Comparison of ENCODE assay signal across 8 cellular contexts in the genomic region with DNA sequence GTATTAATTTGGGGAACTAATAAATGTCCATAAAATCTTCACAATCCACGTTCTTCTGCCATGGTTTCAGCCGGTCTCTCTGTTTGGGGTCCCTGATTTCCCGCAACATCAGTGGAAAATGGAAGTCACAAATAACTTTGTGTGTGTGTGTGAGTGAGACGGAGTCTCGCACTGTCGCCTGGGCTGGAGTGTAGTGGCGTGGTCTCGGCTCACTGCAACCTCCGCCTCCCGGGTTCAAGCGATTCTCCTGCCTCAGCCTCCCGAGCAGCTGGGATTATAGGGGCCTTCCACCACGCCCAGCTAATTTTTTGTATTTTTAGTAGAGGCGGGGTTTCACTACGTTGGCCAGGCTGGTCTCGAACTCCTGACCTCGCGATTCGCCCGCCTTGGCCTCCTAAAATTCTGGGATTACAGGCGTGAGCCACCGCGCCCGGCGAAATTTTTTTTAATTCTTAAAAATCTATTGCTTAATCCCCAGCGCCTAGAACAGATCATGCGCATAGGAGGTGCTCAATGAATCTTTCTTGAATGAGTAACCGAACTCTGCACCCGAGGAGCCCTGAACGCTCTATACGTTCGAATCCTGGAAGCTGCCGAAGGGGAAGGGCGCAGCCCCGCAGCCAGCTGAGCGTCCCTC. TPM values are rescaled to one million over a fixed set of nuclear protein-coding genes. Genes with fewer than 3 reads are reported as not detected.
DNase-seq lines count a peak whose midpoint lies in the region; ATAC-seq and TF ChIP-seq lines count a peak whose summit lies in the region.
"Not testable (repeated sequence)": the region's sequence is repeated elsewhere in the genome, so short reads cannot be mapped to it uniquely, and the experiment has no call there.

No MANE protein-coding gene starts in this region.

- peaks cover 0 to 33% (median 1%) of the 10 kb centered on the region in 3 donors for H3K36me3 Mint-ChIP-seq in naive thymus-derived CD8-positive, alpha-beta T cell

- not testable (repeated sequence) for TF ChIP-seq CTCF in IMR-90 (conservative IDR thresholded peaks at IDR 0.05; ENCODE audit: low read depth, low read length)

- peak overlapping the region; percentile 91; the same call in 1 of the 2 replicates for H3K23ac ChIP-seq in IMR-90 (ENCODE audit: low read depth, low read length)

- intact Hi-C loops in IMR-90 (cut with micrococcal nuclease) = loop anchor here (1.0 to 5.0 kb wide), 2 partner anchors 11 to 84 kb away; no protein-coding TSS in a partner anchor

- BruUV-seq in IMR-90 (replicated peaks; lab: Mats Ljungman, UMichigan) = not testable (repeated sequence)

- not testable (repeated sequence) for H4K20me1 ChIP-seq in IMR-90 (ENCODE audit: insufficient read depth, low read length)

- H3K27ac Mint-ChIP-seq in naive thymus-derived CD8-positive, alpha-beta T cell = peak overlapping the region; percentile 91 to 98 (median 97)

- POLR2A ChIA-PET in IMR-90 (lab: Charles Lee; ENCODE audit: unreplicated experiment) = not testable (repeated sequence)
- POLR2A ChIA-PET in naive thymus-derived CD8-positive, alpha-beta T cell (lab: Charles Lee) = interaction anchor here (0.8 to 4.7 kb wide), 11 partner anchors 10 to 224 kb away, joined by 3 to 68 read pairs (median 3); a partner anchor contains a TSS

- H3K79me1 ChIP-seq in IMR-90 (ENCODE audit: low read depth in 1 of 2, low read length in 2 of 2) = peaks cover 26 to 59% of the 10 kb centered on the region in 2 experiments

- not testable (repeated sequence) for H2BK120ac ChIP-seq in IMR-90 (ENCODE audit: low read depth, low read length)

- H3K9me3 ChIP-seq in IMR-90 (ENCODE audit: control insufficient read depth, insufficient read depth, low read length) = not testable (repeated sequence)

- peak overlapping the region; percentile 94 to 99 (median 96) for H3K4me3 Mint-ChIP-seq in naive thymus-derived CD8-positive, alpha-beta T cell

- H2BK5ac ChIP-seq in IMR-90 (ENCODE audit: low read depth, low read length, poor library complexity, severe bottlenecking) = peak overlapping the region; percentile 92

- H3K4me1 Mint-ChIP-seq in naive thymus-derived CD8-positive, alpha-beta T cell = peaks cover 14 to 51% (median 47%) of the 10 kb centered on the region in 4 donors

- not testable (repeated sequence) for TF ChIP-seq POLR2A in IMR-90 (IDR thresholded peaks at IDR 0.05; ENCODE audit: low read depth, low read length)

- not testable (repeated sequence) for H2BK15ac ChIP-seq in IMR-90 (ENCODE audit: low read depth, low read length)

- H3K27ac ChIP-seq in IMR-90 (ENCODE audit: insufficient read depth, low read length) = peak overlapping the region; percentile 95

- not testable (repeated sequence) for H2BK20ac ChIP-seq in IMR-90 (ENCODE audit: low read depth, low read length)

- peak overlapping the region; percentile 83; the same call in 1 of the 2 replicates for H4K91ac ChIP-seq in IMR-90 (ENCODE audit: insufficient read depth, low read depth, low read length)

- peak overlapping the region; percentile 50; the same call in 1 of the 2 replicates for H3K56ac ChIP-seq in IMR-90 (ENCODE audit: extremely low read depth, insufficient read depth, low read length)

- H4K8ac ChIP-seq in IMR-90 (ENCODE audit: low read depth in 2 of 2, low read length in 2 of 2) = peak overlapping the region; percentile 82 to 88; a peak in 3 of 4 replicates

- H3K14ac ChIP-seq in IMR-90 (replicated peaks; ENCODE audit: low read depth, low read length) = peak overlapping the region; percentile 93; the same call in 1 of the 2 replicates

- peak overlapping the region; percentile 78 for H4K5ac ChIP-seq in IMR-90 (ENCODE audit: low read depth, low read length)

- peak overlapping the region; percentile 95 for H2AFZ ChIP-seq in IMR-90 (replicated peaks; ENCODE audit: low read length, poor library complexity)

- H3K4me1 ChIP-seq in IMR-90 (ENCODE audit: control insufficient read depth, insufficient read depth, low read length) = not testable (repeated sequence)

- dilution Hi-C loops in IMR-90 (cut with HindIII; ENCODE audit: low sequenced_read_pairs, unreplicated experiment) = not testable (repeated sequence)

- H2AK9ac ChIP-seq in IMR-90 (replicated peaks; ENCODE audit: low read depth, low read length, poor library complexity) = peak overlapping the region; percentile 88

- not testable (repeated sequence) for H3K9me1 ChIP-seq in IMR-90 (ENCODE audit: insufficient read depth, low read length)

- H3K4ac ChIP-seq in IMR-90 (ENCODE audit: low read depth, low read length) = peak overlapping the region; percentile 91

- H3K9ac ChIP-seq in IMR-90 (ENCODE audit: low read depth, low read length) = peak overlapping the region; percentile 91

- H2AK5ac ChIP-seq in IMR-90 (ENCODE audit: low read depth, low read length) = peak overlapping the region; percentile 96

- DNase-seq in DMS53 treated with DMSO at 0.1 percent for 48 hours (lab: John Stamatoyannopoulos, UW; ENCODE audit: unreplicated experiment) = peak; percentile 23
- DNase-seq in GOT3 (lab: John Stamatoyannopoulos, UW) = peak; percentile 13
- DNase-seq in IMR-90 = peak; percentile 76
- peak; percentile 71 for DNase-seq in SK-MEL-5 (ENCODE audit: low read depth, low spot score)
- DNase-seq in amniotic epithelial cell (ENCODE audit: low read depth) = peak; percentile 84
- peak; percentile 63 for DNase-seq in foreskin melanocyte
- not testable (repeated sequence) for DNase-seq in naive thymus-derived CD8-positive, alpha-beta T cell
- DNase-seq in stromal cell of bone marrow (ENCODE audit: low read depth) = peak; percentile 72

- WGBS in IMR-90 (ENCODE audit: extremely low coverage in 2 of 2, insufficient read length in 1 of 2), 2 experiments = no CpG with 5 or more reads among the region's 36 CpGs

- peak; percentile 52 for ATAC-seq in IMR-90 (ENCODE audit: low read depth)
- peak in 1 of 2 donors; percentile 45 for ATAC-seq in naive thymus-derived CD8-positive, alpha-beta T cell

- not testable (repeated sequence) for TF ChIP-seq RAD21 in IMR-90 (IDR thresholded peaks at IDR 0.05; ENCODE audit: low read length)

- H3K4me2 ChIP-seq in IMR-90 (ENCODE audit: low read depth, low read length) = peak overlapping the region; percentile 94

- not testable (repeated sequence) for H3K36me3 ChIP-seq in IMR-90 (ENCODE audit: control insufficient read depth, insufficient read depth, low read length)

- H3K18ac ChIP-seq in IMR-90 (ENCODE audit: low read depth, low read length) = not testable (repeated sequence)

- CTCF ChIA-PET in IMR-90 (lab: Yijun Ruan, JAX) = not testable (repeated sequence)

- not testable (repeated sequence) for H3K27me3 ChIP-seq in IMR-90 (ENCODE audit: control insufficient read depth, insufficient read depth, low read length)

- peak overlapping the region; percentile 92 for H3K4me3 ChIP-seq in IMR-90 (ENCODE audit: insufficient read depth, low read depth, low read length)

- in situ Hi-C loops in IMR-90 (cut with MboI; ENCODE audit: low sequenced_read_pairs); SK-MEL-5 (cut with HindIII; ENCODE audit: low pct_unique_long_range_greater_than_20kb, low sequenced_read_pairs): not testable (repeated sequence)

- not testable (repeated sequence) for H3K9me3 Mint-ChIP-seq in naive thymus-derived CD8-positive, alpha-beta T cell

- not testable (repeated sequence) for H3K27me3 Mint-ChIP-seq in naive thymus-derived CD8-positive, alpha-beta T cell

RNA-seq across cellular contexts. Expression of a gene that starts 0.7 kb away (rescaled TPM):
- 365 and 373 TPM in 2 replicates for total RNA-seq in IMR-90 (2012; rRNA removed)
- 331 and 425 TPM in 2 replicates for polyA plus RNA-seq in IMR-90 (2012; rRNA removed)
- 109 and 263 TPM in 2 replicates for polyA plus RNA-seq in IMR-90 (2012; cell fraction: cytosol; rRNA removed)
- 38.0 and 159 TPM in 2 replicates for polyA plus RNA-seq in IMR-90 (2012; cell fraction: nucleus; rRNA removed; ENCODE audit: low replicate concordance)
- total RNA-seq in SK-MEL-5 (2014; rRNA removed; shearing (Covaris generic)) = 557 and 623 TPM in 2 replicates
- polyA plus RNA-seq in SK-MEL-5 (2015; cell fraction: cytosol; rRNA removed) = 298 and 430 TPM in 2 replicates
- 107 and 127 TPM in 2 replicates for polyA plus RNA-seq in SK-MEL-5 (2015; cell fraction: nucleus; rRNA removed)
- total RNA-seq in naive thymus-derived CD8-positive, alpha-beta T cell = 100 to 1,000 TPM; 149 to 160 TPM
- polyA plus RNA-seq in naive thymus-derived CD8-positive, alpha-beta T cell = 100 to 1,000 TPM; 406 to 455 (median 449) TPM

RNA-seq across cellular contexts. Expression of a gene that starts 1.0 kb away (rescaled TPM):
- total RNA-seq in IMR-90 (2012; rRNA removed) = 9.1 and 9.4 TPM in 2 replicates
- polyA plus RNA-seq in IMR-90 (2012; rRNA removed) = 18.3 and 18.4 TPM in 2 replicates
- polyA plus RNA-seq in IMR-90 (2012; cell fraction: cytosol; rRNA removed) = 10.8 and 16.4 TPM in 2 replicates
- 9.9 and 12.6 TPM in 2 replicates for polyA plus RNA-seq in IMR-90 (2012; cell fraction: nucleus; rRNA removed; ENCODE audit: low replicate concordance)
- 23.3 and 26.6 TPM in 2 replicates for total RNA-seq in SK-MEL-5 (2014; rRNA removed; shearing (Covaris generic))
- polyA plus RNA-seq in SK-MEL-5 (2015; cell fraction: cytosol; rRNA removed) = 31.7 and 38.6 TPM in 2 replicates
- 23.1 and 34.6 TPM in 2 replicates for polyA plus RNA-seq in SK-MEL-5 (2015; cell fraction: nucleus; rRNA removed)
- total RNA-seq in naive thymus-derived CD8-positive, alpha-beta T cell = 10 to 100 TPM; 25.0 to 28.6 TPM
- 10 to 100 TPM in 1 of 3 donors, 1 to 10 TPM in 2; 6.8 to 10.9 (median 7.8) TPM for polyA plus RNA-seq in naive thymus-derived CD8-positive, alpha-beta T cell

RNA-seq across cellular contexts. Expression of a gene that starts 33.6 kb away (rescaled TPM):
- total RNA-seq in IMR-90 (2012; rRNA removed) = 42.5 and 53.9 TPM in 2 replicates
- polyA plus RNA-seq in IMR-90 (2012; rRNA removed) = 49.0 and 53.0 TPM in 2 replicates
- polyA plus RNA-seq in IMR-90 (2012; cell fraction: cytosol; rRNA removed) = 72.6 and 78.2 TPM in 2 replicates
- polyA plus RNA-seq in IMR-90 (2012; cell fraction: nucleus; rRNA removed; ENCODE audit: low replicate concordance) = 21.8 and 25.5 TPM in 2 replicates
- total RNA-seq in SK-MEL-5 (2014; rRNA removed; shearing (Covaris generic)) = 92.6 and 96.0 TPM in 2 replicates
- 88.1 and 100 TPM in 2 replicates for polyA plus RNA-seq in SK-MEL-5 (2015; cell fraction: cytosol; rRNA removed)
- 29.4 and 30.9 TPM in 2 replicates for polyA plus RNA-seq in SK-MEL-5 (2015; cell fraction: nucleus; rRNA removed)
- 10 to 100 TPM; 23.9 to 29.4 TPM for total RNA-seq in naive thymus-derived CD8-positive, alpha-beta T cell
- polyA plus RNA-seq in naive thymus-derived CD8-positive, alpha-beta T cell = 10 to 100 TPM; 44.9 to 58.1 (median 53.6) TPM

RNA-seq across cellular contexts. Expression of a gene that starts 41.7 kb away (rescaled TPM):
- 1.1 and 1.8 TPM in 2 replicates for total RNA-seq in IMR-90 (2012; rRNA removed)
- 5.9 and 7.1 TPM in 2 replicates for polyA plus RNA-seq in IMR-90 (2012; rRNA removed)
- 1.9 and 9.5 TPM in 2 replicates for polyA plus RNA-seq in IMR-90 (2012; cell fraction: cytosol; rRNA removed)
- polyA plus RNA-seq in IMR-90 (2012; cell fraction: nucleus; rRNA removed; ENCODE audit: low replicate concordance) = 19.4 and 39.3 TPM in 2 replicates
- total RNA-seq in SK-MEL-5 (2014; rRNA removed; shearing (Covaris generic)) = 0.19 TPM in 1 of 2 replicates, not detected in the other
- polyA plus RNA-seq in SK-MEL-5 (2015; cell fraction: cytosol; rRNA removed) = 0.05 TPM in 1 of 2 replicates, not detected in the other
- 0.68 TPM in 1 of 2 replicates, not detected in the other for polyA plus RNA-seq in SK-MEL-5 (2015; cell fraction: nucleus; rRNA removed)
- total RNA-seq in naive thymus-derived CD8-positive, alpha-beta T cell = 10 to 100 TPM; 14.2 to 14.8 TPM
- polyA plus RNA-seq in naive thymus-derived CD8-positive, alpha-beta T cell = 1 to 10 TPM; 1.4 to 4.1 (median 3.1) TPM

RNA-seq across cellular contexts. Expression of a gene that starts 58.6 kb away (rescaled TPM):
- total RNA-seq in IMR-90 (2012; rRNA removed) = 5.6 and 5.7 TPM in 2 replicates
- polyA plus RNA-seq in IMR-90 (2012; rRNA removed) = 18.9 and 23.2 TPM in 2 replicates
- 14.2 and 21.1 TPM in 2 replicates for polyA plus RNA-seq in IMR-90 (2012; cell fraction: cytosol; rRNA removed)
- polyA plus RNA-seq in IMR-90 (2012; cell fraction: nucleus; rRNA removed; ENCODE audit: low replicate concordance) = 12.6 and 30.3 TPM in 2 replicates
- 3.2 and 3.9 TPM in 2 replicates for total RNA-seq in SK-MEL-5 (2014; rRNA removed; shearing (Covaris generic))
- 13.6 and 16.2 TPM in 2 replicates for polyA plus RNA-seq in SK-MEL-5 (2015; cell fraction: cytosol; rRNA removed)
- 5.7 and 8.4 TPM in 2 replicates for polyA plus RNA-seq in SK-MEL-5 (2015; cell fraction: nucleus; rRNA removed)
- total RNA-seq in naive thymus-derived CD8-positive, alpha-beta T cell = under 1 TPM; 0.10 to 0.11 TPM
- not detected for polyA plus RNA-seq in naive thymus-derived CD8-positive, alpha-beta T cell
